In the genomic region with DNA sequence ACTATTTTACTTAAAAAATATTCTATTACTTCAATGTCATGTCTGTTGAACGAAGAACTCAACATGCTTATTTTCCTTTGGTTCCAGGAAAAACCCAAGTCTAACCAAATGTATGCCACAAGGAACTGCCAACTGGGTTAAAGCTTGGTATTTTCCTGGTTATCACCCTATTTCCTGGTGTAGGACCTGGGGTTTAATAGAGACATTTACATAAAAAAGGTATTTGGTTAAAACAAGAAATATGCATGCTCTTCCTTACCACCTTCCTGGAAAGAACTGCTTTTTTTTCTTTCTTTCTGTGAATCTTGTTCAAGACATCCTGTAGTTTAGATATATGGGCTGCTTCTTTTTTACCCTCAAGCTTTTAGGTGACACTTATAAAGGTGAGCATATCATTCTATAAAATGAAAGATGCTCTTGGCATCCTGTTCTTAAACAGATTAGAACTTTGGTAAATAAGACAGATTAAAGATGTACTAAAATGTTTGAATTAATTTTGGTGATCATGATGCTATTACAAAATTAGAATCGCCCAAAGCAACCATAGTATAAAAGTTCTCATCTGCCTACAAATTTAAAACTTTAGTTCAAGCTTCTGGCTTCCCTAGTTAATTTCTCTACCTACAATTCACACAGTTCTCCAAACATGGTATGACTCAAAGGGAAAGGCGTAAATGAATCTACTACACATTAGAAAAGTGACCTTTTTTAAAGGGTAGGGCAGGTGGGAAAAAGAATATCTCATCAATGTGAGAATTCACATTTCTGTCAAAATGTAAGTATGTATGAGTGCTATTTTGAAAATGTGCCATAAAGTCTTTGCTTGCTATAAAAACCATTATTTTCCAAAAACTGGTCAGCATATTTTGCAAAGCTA, we compare ENCODE assay signal across 23 cellular contexts.
DNase-seq lines count a peak whose midpoint lies in the region; ATAC-seq and TF ChIP-seq lines count a peak whose summit lies in the region.
"Had no signal": no experiment of that assay in that cellular context is flagged by ENCODE, and none has a peak within 500 bp of the region (broad histone marks: within the 10 kb centered on the region; RNA-seq: fewer than 3 reads in every experiment).

No MANE protein-coding gene starts in this region.

- peaks cover 71% of the 10 kb centered on the region for H3K36me3 Mint-ChIP-seq in activated CD4-positive, alpha-beta T cell treated with anti-CD3 and anti-CD28 coated beads, Interleukin-2, amount 10 ng/mL, durations not matched to agents 7 days and 5 days (ENCODE audit: low read depth)
- H3K36me3 Mint-ChIP-seq in WTC11, result no peaks in the 10 kb centered on the region
- H3K36me3 Mint-ChIP-seq in activated naive CD8-positive, alpha-beta T cell treated with anti-CD3 and anti-CD28 coated beads, Interleukin-2, amount 50 U/mL, for 24 hours (ENCODE audit: low read depth), result peaks cover 48% of the 10 kb centered on the region
- peaks cover 78% of the 10 kb centered on the region for H3K36me3 Mint-ChIP-seq in stimulated activated effector memory CD8-positive, alpha-beta T cell treated with anti-CD3 and anti-CD28 coated beads, Interleukin-12 subunit alpha, Interleukin-12 subunit beta, amount 100 ng/mL, for 72 hours

- peak overlapping the region; percentile 4 for H3K4me3 Mint-ChIP-seq in activated CD4-positive, alpha-beta T cell treated with anti-CD3 and anti-CD28 coated beads, Interleukin-2, amount 10 ng/mL, durations not matched to agents 7 days and 5 days
- no peak overlapping the region for H3K4me3 Mint-ChIP-seq in WTC11
- H3K4me3 Mint-ChIP-seq in activated naive CD8-positive, alpha-beta T cell treated with anti-CD3 and anti-CD28 coated beads, Interleukin-2, amount 50 U/mL, for 24 hours, result peak overlapping the region; percentile 25
- no peak overlapping the region for H3K4me3 Mint-ChIP-seq in stimulated activated effector memory CD8-positive, alpha-beta T cell treated with anti-CD3 and anti-CD28 coated beads, Interleukin-12 subunit alpha, Interleukin-12 subunit beta, amount 100 ng/mL, for 72 hours
- H3K4me3 Mint-ChIP-seq: CD8-positive, alpha-beta T cell; dendritic cell treated with granulocyte-macrophage colony-stimulating factor and Interleukin-4, amounts not matched to agents 40 ng/mL and 50 ng/mL, for 4 days had no signal

- no peaks in the 10 kb centered on the region for H3K9me3 Mint-ChIP-seq in activated CD4-positive, alpha-beta T cell treated with anti-CD3 and anti-CD28 coated beads, Interleukin-2, amount 10 ng/mL, durations not matched to agents 7 days and 5 days
- H3K9me3 Mint-ChIP-seq in WTC11, result no peaks in the 10 kb centered on the region
- no peaks in the 10 kb centered on the region for H3K9me3 Mint-ChIP-seq in activated naive CD8-positive, alpha-beta T cell treated with anti-CD3 and anti-CD28 coated beads, Interleukin-2, amount 50 U/mL, for 24 hours
- no peaks in the 10 kb centered on the region for H3K9me3 Mint-ChIP-seq in stimulated activated effector memory CD8-positive, alpha-beta T cell treated with anti-CD3 and anti-CD28 coated beads, Interleukin-12 subunit alpha, Interleukin-12 subunit beta, amount 100 ng/mL, for 72 hours
- H3K9me3 Mint-ChIP-seq: CD8-positive, alpha-beta T cell; dendritic cell treated with granulocyte-macrophage colony-stimulating factor and Interleukin-4, amounts not matched to agents 40 ng/mL and 50 ng/mL, for 4 days had no signal

- H3K27ac Mint-ChIP-seq in activated CD4-positive, alpha-beta T cell treated with anti-CD3 and anti-CD28 coated beads, Interleukin-2, amount 10 ng/mL, durations not matched to agents 7 days and 5 days, result peak overlapping the region; percentile 50
- H3K27ac Mint-ChIP-seq in WTC11, result 0 out of 2 replicates have a peak overlapping the region, but pooled peaks have one; percentile 20
- peak overlapping the region; percentile 86 for H3K27ac Mint-ChIP-seq in activated naive CD8-positive, alpha-beta T cell treated with anti-CD3 and anti-CD28 coated beads, Interleukin-2, amount 50 U/mL, for 24 hours
- H3K27ac Mint-ChIP-seq in stimulated activated effector memory CD8-positive, alpha-beta T cell treated with anti-CD3 and anti-CD28 coated beads, Interleukin-12 subunit alpha, Interleukin-12 subunit beta, amount 100 ng/mL, for 72 hours, result peak overlapping the region; percentile 70
- H3K27ac Mint-ChIP-seq: CD8-positive, alpha-beta T cell; dendritic cell treated with granulocyte-macrophage colony-stimulating factor and Interleukin-4, amounts not matched to agents 40 ng/mL and 50 ng/mL, for 4 days had no signal

- POLR2A ChIA-PET in activated CD4-positive, alpha-beta T cell treated with anti-CD3 and anti-CD28 coated beads, Interleukin-2, amount 10 ng/mL, durations not matched to agents 7 days and 5 days (lab: Charles Lee), result no interaction called here
- POLR2A ChIA-PET in WTC11 (lab: Charles Lee), result no interaction called here

- TF ChIP-seq CTCF in WTC11 (IDR thresholded peaks at IDR 0.05), result no peak

- no peaks in the 10 kb centered on the region for H3K27me3 Mint-ChIP-seq in activated CD4-positive, alpha-beta T cell treated with anti-CD3 and anti-CD28 coated beads, Interleukin-2, amount 10 ng/mL, durations not matched to agents 7 days and 5 days
- no peaks in the 10 kb centered on the region for H3K27me3 Mint-ChIP-seq in WTC11 (ENCODE audit: low read depth)
- no peaks in the 10 kb centered on the region for H3K27me3 Mint-ChIP-seq in activated naive CD8-positive, alpha-beta T cell treated with anti-CD3 and anti-CD28 coated beads, Interleukin-2, amount 50 U/mL, for 24 hours
- H3K27me3 Mint-ChIP-seq: dendritic cell treated with granulocyte-macrophage colony-stimulating factor and Interleukin-4, amounts not matched to agents 40 ng/mL and 50 ng/mL, for 4 days had no signal

- ATAC-seq in WTC11 (no peak), HG03354 (IDR thresholded peaks at IDR 0.05; ENCODE audit: poor library complexity, severe bottlenecking, unreplicated experiment) (no peak)
- ATAC-seq in activated naive CD8-positive, alpha-beta T cell treated with anti-CD3 and anti-CD28 coated beads, Interleukin-2, amount 50 U/mL, for 24 hours, result peak; percentile 84
- peak; percentile 53 for ATAC-seq in stimulated activated effector memory CD8-positive, alpha-beta T cell treated with anti-CD3 and anti-CD28 coated beads, Interleukin-12 subunit alpha, Interleukin-12 subunit beta, amount 100 ng/mL, for 72 hours
- ATAC-seq: CD8-positive, alpha-beta T cell had no signal

- no peak for DNase-seq in activated CD4-positive, alpha-beta T cell treated with anti-CD3 and anti-CD28 coated beads, Interleukin-2, amount 10 ng/mL, durations not matched to agents 7 days and 5 days
- no peak for DNase-seq in activated CD4-positive, alpha-beta T cell treated with anti-CD3 and anti-CD28 coated beads for 4 hours
- no peak for DNase-seq in WTC11 (ENCODE audit: low spot score)
- no peak for DNase-seq in activated naive CD8-positive, alpha-beta T cell treated with anti-CD3 and anti-CD28 coated beads, Interleukin-2, amount 50 U/mL, for 24 hours
- DNase-seq in stimulated activated effector memory CD8-positive, alpha-beta T cell treated with anti-CD3 and anti-CD28 coated beads, Interleukin-12 subunit alpha, Interleukin-12 subunit beta, amount 100 ng/mL, for 72 hours (ENCODE audit: low spot score in 2 of 2), result no peak
- no peak for DNase-seq in NCI-H510A (lab: John Stamatoyannopoulos, UW)
- DNase-seq in NCI-H1417 treated with DMSO at 0.1 percent for 48 hours (lab: John Stamatoyannopoulos, UW), result no peak
- DNase-seq: activated effector memory CD4-positive, alpha-beta T cell treated with Interleukin-2 at 50 U/mL for 16 hours; CD8-positive, alpha-beta T cell; DMS 273 treated with DMSO at 0.1 percent for 48 hours; KG1; mesenchymal stem cell; MG63; NCI-H2029 treated with DMSO at 0.1 percent for 48 hours; NCI-H226; Peyer's patch; SIG-M5; sigmoid colon; stimulated activated CD4-positive, alpha-beta T cell treated with anti-CD3 and anti-CD28 coated beads, Interleukin-4, amount 100 ng/mL, for 4 hours; stimulated activated naive CD4-positive, alpha-beta T cell; uterus had no signal

- CTCF ChIA-PET in activated CD4-positive, alpha-beta T cell treated with anti-CD3 and anti-CD28 coated beads, Interleukin-2, amount 10 ng/mL, durations not matched to agents 7 days and 5 days (lab: Charles Lee), result no interaction called here
- CTCF ChIA-PET in WTC11 (lab: Charles Lee), result interaction anchor here (2.2 to 2.9 kb wide), 2 partner anchors 13 to 16 kb away, joined by 5 to 10 read pairs; no protein-coding TSS in a partner anchor

- peaks cover 37% of the 10 kb centered on the region for H3K4me1 Mint-ChIP-seq in activated CD4-positive, alpha-beta T cell treated with anti-CD3 and anti-CD28 coated beads, Interleukin-2, amount 10 ng/mL, durations not matched to agents 7 days and 5 days
- peaks cover 31% of the 10 kb centered on the region for H3K4me1 Mint-ChIP-seq in WTC11
- H3K4me1 Mint-ChIP-seq in activated naive CD8-positive, alpha-beta T cell treated with anti-CD3 and anti-CD28 coated beads, Interleukin-2, amount 50 U/mL, for 24 hours, result peaks cover 50% of the 10 kb centered on the region
- H3K4me1 Mint-ChIP-seq in stimulated activated effector memory CD8-positive, alpha-beta T cell treated with anti-CD3 and anti-CD28 coated beads, Interleukin-12 subunit alpha, Interleukin-12 subunit beta, amount 100 ng/mL, for 72 hours, result peaks cover 13% of the 10 kb centered on the region

TF ChIP-seq in WTC11, 78 proteins besides CTCF, POLR2A, EP300 and RAD21:
- TF ChIP-seq TEAD1 (CRISPR knock-in tag; IDR thresholded peaks at IDR 0.05), result no peak
- TF ChIP-seq, protein P1, sequence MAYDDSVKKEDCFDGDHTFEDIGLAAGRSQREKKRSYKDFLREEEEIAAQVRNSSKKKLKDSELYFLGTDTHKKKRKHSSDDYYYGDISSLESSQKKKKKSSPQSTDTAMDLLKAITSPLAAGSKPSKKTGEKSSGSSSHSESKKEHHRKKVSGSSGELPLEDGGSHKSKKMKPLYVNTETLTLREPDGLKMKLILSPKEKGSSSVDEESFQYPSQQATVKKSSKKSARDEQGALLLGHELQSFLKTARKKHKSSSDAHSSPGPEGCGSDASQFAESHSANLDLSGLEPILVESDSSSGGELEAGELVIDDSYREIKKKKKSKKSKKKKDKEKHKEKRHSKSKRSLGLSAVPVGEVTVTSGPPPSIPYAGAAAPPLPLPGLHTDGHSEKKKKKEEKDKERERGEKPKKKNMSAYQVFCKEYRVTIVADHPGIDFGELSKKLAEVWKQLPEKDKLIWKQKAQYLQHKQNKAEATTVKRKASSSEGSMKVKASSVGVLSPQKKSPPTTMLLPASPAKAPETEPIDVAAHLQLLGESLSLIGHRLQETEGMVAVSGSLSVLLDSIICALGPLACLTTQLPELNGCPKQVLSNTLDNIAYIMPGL (CRISPR knock-in tag; IDR thresholded peaks at IDR 0.05), result no peak

Comparison
In these comparisons a context has a peak if more than half of its experiments do, and no peak if none do; other contexts are left out.
1. H3K27ac Mint-ChIP-seq: peak in every context shown above with its lines; median percentile 86 in activated naive CD8-positive, alpha-beta T cell treated with anti-CD3 and anti-CD28 coated beads, Interleukin-2, amount 50 U/mL, for 24 hours; 70 in stimulated activated effector memory CD8-positive, alpha-beta T cell treated with anti-CD3 and anti-CD28 coated beads, Interleukin-12 subunit alpha, Interleukin-12 subunit beta, amount 100 ng/mL, for 72 hours; 50 in activated CD4-positive, alpha-beta T cell treated with anti-CD3 and anti-CD28 coated beads, Interleukin-2, amount 10 ng/mL, durations not matched to agents 7 days and 5 days; 20 in WTC11.
2. H3K4me3 Mint-ChIP-seq: peak in activated CD4-positive, alpha-beta T cell treated with anti-CD3 and anti-CD28 coated beads, Interleukin-2, amount 10 ng/mL, durations not matched to agents 7 days and 5 days (single experiment) and activated naive CD8-positive, alpha-beta T cell treated with anti-CD3 and anti-CD28 coated beads, Interleukin-2, amount 50 U/mL, for 24 hours (single experiment); none in WTC11 (single experiment) and stimulated activated effector memory CD8-positive, alpha-beta T cell treated with anti-CD3 and anti-CD28 coated beads, Interleukin-12 subunit alpha, Interleukin-12 subunit beta, amount 100 ng/mL, for 72 hours (single experiment).
3. ATAC-seq: peak in activated naive CD8-positive, alpha-beta T cell treated with anti-CD3 and anti-CD28 coated beads, Interleukin-2, amount 50 U/mL, for 24 hours (single experiment) and stimulated activated effector memory CD8-positive, alpha-beta T cell treated with anti-CD3 and anti-CD28 coated beads, Interleukin-12 subunit alpha, Interleukin-12 subunit beta, amount 100 ng/mL, for 72 hours (single experiment); none in WTC11 (single experiment) and HG03354 (single experiment).